Comparison of ENCODE assay signal across 9 cellular contexts in genomic region chr7:95595825-95596182, GRCh38. TPM values are rescaled to one million over a fixed set of nuclear protein-coding genes. Genes with fewer than 3 reads are reported as not detected.
A peak's percentile ranks its signal among the peaks of the same experiment; 100 is the strongest.
DNase-seq lines count a peak whose midpoint lies in the region; ATAC-seq, FAIRE-seq and TF ChIP-seq lines count a peak whose summit lies in the region.
"Had no signal": no experiment of that assay in that cellular context is flagged by ENCODE, and none has a peak within 500 bp of the region (broad histone marks: within the 10 kb centered on the region; RNA-seq: fewer than 3 reads in every experiment).

No MANE protein-coding gene starts in this region.

- H3K4me1 ChIP-seq in Peyer's patch (peaks cover 0 to 6% (median 0%) of the 10 kb centered on the region in 4 donors), esophagus muscularis mucosa (peaks cover 22 to 52% (median 38%) of the 10 kb centered on the region in 4 donors), mucosa of descending colon (ENCODE audit: low read depth) (peaks cover 5% of the 10 kb centered on the region), tibial artery (peaks cover 0 to 44% (median 16%) of the 10 kb centered on the region in 4 donors)

- DNase-seq in Peyer's patch (no peak), esophagus muscularis mucosa (ENCODE audit: extremely low spot score) (no peak), mucosa of descending colon (peak in 1 of 3 donors; percentile 45), tibial artery (no peak), GM12891 (ENCODE audit: insufficient read length, low spot score) (no peak), medulla oblongata (ENCODE audit: extremely low spot score) (no peak), NCI-H345 treated with DMSO at 0.1 percent for 48 hours (lab: John Stamatoyannopoulos, UW; ENCODE audit: unreplicated experiment) (no peak), urothelium cell line (ENCODE audit: low spot score) (no peak)

- intact Hi-C loops in esophagus muscularis mucosa (cut with DNase I) (loop anchor here (2.0 to 5.0 kb wide), 2 partner anchors 49 to 86 kb away; no protein-coding TSS in a partner anchor), mucosa of descending colon (cut with DNase I, micrococcal nuclease) (loop anchor here in 1 of 2 donors (5.0 kb wide), 1 partner anchor 49 kb away; no protein-coding TSS in a partner anchor), tibial artery (cut with DNase I; ENCODE audit: low total_unique reads) (loop anchor here (1.0 kb wide), 1 partner anchor 47 kb away; no protein-coding TSS in a partner anchor)

- TF ChIP-seq POLR2A in Peyer's patch (IDR thresholded peaks at IDR 0.05) (no peak), esophagus muscularis mucosa (IDR thresholded peaks at IDR 0.05; ENCODE audit: low read depth) (no peak), GM12891 (IDR thresholded peaks at IDR 0.05; ENCODE audit: low read depth, low read length) (no peak)

- H3K9me3 ChIP-seq in Peyer's patch = no peaks in the 10 kb centered on the region
- no peaks in the 10 kb centered on the region for H3K9me3 ChIP-seq in esophagus muscularis mucosa
- H3K9me3 ChIP-seq in mucosa of descending colon = no peaks in the 10 kb centered on the region
- H3K9me3 ChIP-seq in tibial artery = no peaks in the 10 kb centered on the region

- peak; percentile 9 for ATAC-seq in mucosa of descending colon

- H3K4me3 ChIP-seq in Peyer's patch (peak overlapping the region; percentile 43 to 73 (median 60)), esophagus muscularis mucosa (peak overlapping the region; percentile 80 to 97 (median 88)), mucosa of descending colon (peak overlapping the region; percentile 79), tibial artery (peak overlapping the region; percentile 89 to 90)
- H3K4me3 ChIP-seq: SK-N-MC had no signal

- no peak for TF ChIP-seq CTCF in Peyer's patch (IDR thresholded peaks at IDR 0.05)
- no peak for TF ChIP-seq CTCF in esophagus muscularis mucosa (IDR thresholded peaks at IDR 0.05)
- TF ChIP-seq CTCF in mucosa of descending colon (IDR thresholded peaks at IDR 0.05) = no peak
- TF ChIP-seq CTCF in tibial artery (IDR thresholded peaks at IDR 0.05) = no peak

- no peak for FAIRE-seq in GM12891 (lab: Jason Lieb, UNC)
- no peak for FAIRE-seq in urothelium cell line (lab: Jason Lieb, UNC)

- WGBS in esophagus muscularis mucosa = 12% methylated on average over 7 of the region's 7 CpGs

- H3K27ac ChIP-seq in Peyer's patch (peak overlapping the region; percentile 79 to 93 (median 90)), esophagus muscularis mucosa (replicated peaks in 1 of 4) (peak overlapping the region; percentile 93 to 99 (median 96)), tibial artery (peak overlapping the region; percentile 95 to 97)
- H3K27ac ChIP-seq: SK-N-MC had no signal

- TF ChIP-seq EP300 in esophagus muscularis mucosa (IDR thresholded peaks at IDR 0.05) = no peak

- H3K36me3 ChIP-seq in Peyer's patch (peaks cover 0 to 39% (median 4%) of the 10 kb centered on the region in 3 donors), esophagus muscularis mucosa (peaks cover 31 to 55% (median 35%) of the 10 kb centered on the region in 4 donors), mucosa of descending colon (ENCODE audit: low read depth) (no peaks in the 10 kb centered on the region), tibial artery (peaks cover 40 to 47% (median 41%) of the 10 kb centered on the region in 3 donors)

- H3K27me3 ChIP-seq in Peyer's patch = no peaks in the 10 kb centered on the region
- H3K27me3 ChIP-seq in esophagus muscularis mucosa = no peaks in the 10 kb centered on the region
- no peaks in the 10 kb centered on the region for H3K27me3 ChIP-seq in tibial artery

TF ChIP-seq in GM12891, 5 proteins besides CTCF, POLR2A, EP300 and RAD21:
- TF ChIP-seq POU2F2 (IDR thresholded peaks at IDR 0.05; ENCODE audit: low read depth, low read length) (no peak), PAX5 (IDR thresholded peaks at IDR 0.05; ENCODE audit: insufficient read depth, low read length, severe bottlenecking) (no peak), POLR2AphosphoS5 (IDR thresholded peaks at IDR 0.05; ENCODE audit: low read depth, low read length) (no peak), SPI1 (IDR thresholded peaks at IDR 0.05; ENCODE audit: low read depth, low read length) (no peak), TAF1 (IDR thresholded peaks at IDR 0.05; ENCODE audit: low read depth, low read length) (no peak)

RNA-seq across cellular contexts. Expression of gene PDK4, which starts 0.5 kb away (rescaled TPM):
- total RNA-seq in Peyer's patch = 100 to 1,000 TPM; 130 to 664 (median 240) TPM
- 1,000 to 10,000 TPM in 1 of 4 donors, 100 to 1,000 TPM in 3; 165 to 1,138 (median 371) TPM for total RNA-seq in esophagus muscularis mucosa
- 100 to 1,000 TPM in 1 of 3 donors, 10 to 100 TPM in 2; 36.2 to 224 (median 50.6) TPM for total RNA-seq in mucosa of descending colon
- polyA plus RNA-seq in GM12891 (2012; ENCODE audit: low read depth, missing spikeins) = not detected
